9 cellular contexts compared by ENCODE assay signal in the genomic region with DNA sequence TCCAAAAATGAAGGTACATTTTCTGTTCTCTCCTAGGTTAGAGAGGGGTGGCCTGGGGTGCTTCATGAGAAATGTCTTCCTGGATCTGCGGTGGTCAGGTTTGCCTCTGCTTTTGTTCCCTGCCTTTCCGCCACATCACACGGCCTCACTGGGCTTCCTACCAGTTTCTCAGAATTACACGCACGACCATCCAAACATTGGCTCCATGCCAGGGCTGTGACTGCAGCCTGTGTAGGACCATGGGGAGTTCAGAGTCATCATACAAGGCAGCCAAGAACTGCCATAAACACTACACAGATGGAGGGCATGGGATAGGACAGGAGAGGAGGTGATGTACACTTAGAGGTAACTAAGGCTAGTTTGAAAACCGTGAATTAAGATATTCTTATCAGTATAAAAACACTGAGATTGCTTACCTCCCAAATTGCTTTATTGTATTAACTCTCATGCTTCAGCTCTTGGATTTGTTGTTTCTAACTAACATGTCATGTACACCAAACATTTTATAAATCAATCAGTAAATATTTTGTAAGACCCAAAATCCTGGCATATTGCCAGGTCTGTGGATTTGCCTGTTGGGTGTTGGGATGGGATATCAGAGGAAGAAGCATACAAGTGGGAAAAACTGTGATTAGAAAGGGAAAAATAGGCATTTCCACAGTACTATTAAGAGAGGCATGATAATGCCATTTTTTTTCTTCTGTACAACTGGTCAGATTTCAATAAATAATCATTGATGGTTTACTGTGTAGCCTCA. TPM values are rescaled to one million over a fixed set of nuclear protein-coding genes. Genes with fewer than 3 reads are reported as not detected.
DNase-seq lines count a peak whose midpoint lies in the region; ATAC-seq and TF ChIP-seq lines count a peak whose summit lies in the region.
"Had no signal": no experiment of that assay in that cellular context is flagged by ENCODE, and none has a peak within 500 bp of the region (broad histone marks: within the 10 kb centered on the region; RNA-seq: fewer than 3 reads in every experiment).

No MANE protein-coding gene starts in this region.

- DNase-seq in GF-D8 (lab: John Stamatoyannopoulos, UW) = peak; percentile 25
- peak; percentile 74 for DNase-seq in NCI-H69 (lab: John Stamatoyannopoulos, UW)
- peak; percentile 67 to 89 for DNase-seq in dermis microvascular lymphatic vessel endothelial cell (ENCODE audit: low read depth in 2 of 2)
- DNase-seq in osteoblast (ENCODE audit: insufficient read length, low spot score, missing footprints) = peak; percentile 80
- no peak for DNase-seq in omental fat pad (ENCODE audit: low spot score)
- no peak for DNase-seq in kidney glomerular epithelial cell (lab: John Stamatoyannopoulos, UW)

- no peak overlapping the region for H2AFZ ChIP-seq in osteoblast (ENCODE audit: low read length)

- H3K79me2 ChIP-seq in osteoblast (ENCODE audit: insufficient read depth, low read length) = no peaks in the 10 kb centered on the region

- H4K20me1 ChIP-seq in osteoblast (ENCODE audit: insufficient read depth, low read length) = no peaks in the 10 kb centered on the region

- no peak overlapping the region for H3K4me3 ChIP-seq in osteoblast (ENCODE audit: insufficient read depth, low read length)

- H3K9me3 ChIP-seq in osteoblast (ENCODE audit: low read depth, low read length) = no peaks in the 10 kb centered on the region

- no peak overlapping the region for H3K27ac ChIP-seq in osteoblast (ENCODE audit: low read depth, low read length)
- H3K27ac ChIP-seq: KMS-11 had no signal

- peak overlapping the region; percentile 14 for H3K4me2 ChIP-seq in osteoblast (ENCODE audit: insufficient read depth, low read length)
- H3K4me2 ChIP-seq: KMS-11 had no signal

- no peaks in the 10 kb centered on the region for H3K27me3 ChIP-seq in osteoblast (ENCODE audit: insufficient read depth, low read length)

- H3K4me1 ChIP-seq in osteoblast (ENCODE audit: insufficient read depth, low read length) = no peaks in the 10 kb centered on the region

- TF ChIP-seq CTCF in osteoblast (IDR thresholded peaks at IDR 0.05; ENCODE audit: extremely low read depth, low read depth, low read length) = no peak
- no peak for TF ChIP-seq CTCF in omental fat pad (IDR thresholded peaks at IDR 0.05)

- ATAC-seq in omental fat pad (ENCODE audit: low FRiP score) = no peak
- ATAC-seq in GM21825 (IDR thresholded peaks at IDR 0.05; ENCODE audit: unreplicated experiment) = no peak
- ATAC-seq in GM18498 (IDR thresholded peaks at IDR 0.05; ENCODE audit: unreplicated experiment) = no peak

- H3K36me3 ChIP-seq in osteoblast (ENCODE audit: insufficient read depth, low read length) = no peaks in the 10 kb centered on the region

RNA-seq across cellular contexts. Expression of gene CDADC1, which starts 45.2 kb away (rescaled TPM):
- total RNA-seq in dermis microvascular lymphatic vessel endothelial cell = 1.5 and 1.7 TPM in 2 replicates
- 3.2 and 3.6 TPM in 2 replicates for total RNA-seq in osteoblast
- total RNA-seq in omental fat pad = 1 to 10 TPM; 4.5 to 9.6 (median 7.7) TPM

Comparison
In these comparisons a context has a peak if more than half of its experiments do, and no peak if none do; other contexts are left out.
1. DNase-seq: peak in GF-D8 (single experiment), NCI-H69 (single experiment), dermis microvascular lymphatic vessel endothelial cell (2 of 2) and osteoblast (single experiment); none in omental fat pad (single experiment) and kidney glomerular epithelial cell (single experiment).